ENCODE assay signal across 37 cellular contexts in genomic region chr20:34808583-34808982, GRCh38.
"Had no signal": no experiment of that assay in that cellular context is flagged by ENCODE, and none has a peak within 500 bp of the region (broad histone marks: within the 10 kb centered on the region; RNA-seq: fewer than 3 reads in every experiment).

No MANE protein-coding gene starts in this region.

- H3K9me3 Mint-ChIP-seq: activated B cell treated with CpG ODN at 0.5 μM for 24 hours; activated CD4-positive, alpha-beta memory T cell treated with anti-CD3 and anti-CD28 coated beads for 36 hours; activated CD4-positive, alpha-beta T cell treated with anti-CD3 and anti-CD28 coated beads, Interleukin-2, amount 10 ng/mL, durations not matched to agents 24 days and 14 days; activated CD8-positive, alpha-beta T cell treated with anti-CD3 and anti-CD28 coated beads for 36 hours; activated naive CD4-positive, alpha-beta T cell treated with anti-CD3 and anti-CD28 coated beads for 36 hours; activated naive CD4-positive, alpha-beta T cell treated with anti-CD3 and anti-CD28 coated beads, Interleukin-2, amount 50 U/mL, for 72 hours; activated naive CD8-positive, alpha-beta T cell treated with anti-CD3 and anti-CD28 coated beads for 36 hours; activated T-cell treated with anti-CD3 and anti-CD28 coated beads, Interleukin-2, amount 50 U/mL, for 4 hours; activated T-cell treated with anti-CD3 and anti-CD28 coated beads, Interleukin-2, amount 50 U/mL, for 72 hours; activated T-helper 1 cell treated with anti-CD3 and anti-CD28 coated beads, Interleukin-12 subunit alpha, Interleukin-12 subunit beta, Interleukin-2, Interleukin-4 antibody, amounts not matched to agents 30 ng/mL and 10 ng/mL and 1 ng/mL, durations not matched to agents 14 hours and 24 hours and 36 hours; activated T-helper 17 cell treated with anti-CD3 and anti-CD28 coated beads, Interleukin-2, amount 50 U/mL, for 72 hours; T-helper 1 cell treated with Interleukin-12 subunit alpha and Interleukin-12 subunit beta and Interleukin-4 antibody, amounts not matched to agents 30 μg/mL and 1 μg/mL, for 36 hours; T-helper 2 cell treated with Interferon-gamma antibody and Interleukin-4, amounts not matched to agents 5 μg/mL and 100 μg/mL, for 36 hours had no signal

- FAIRE-seq: astrocyte, TTC549 had no signal

- H3K27ac Mint-ChIP-seq: activated B cell treated with CpG ODN at 0.5 μM for 24 hours; activated CD4-positive, alpha-beta memory T cell treated with anti-CD3 and anti-CD28 coated beads for 36 hours; activated CD4-positive, alpha-beta T cell treated with anti-CD3 and anti-CD28 coated beads, Interleukin-2, amount 10 ng/mL, durations not matched to agents 24 days and 14 days; activated CD8-positive, alpha-beta T cell treated with anti-CD3 and anti-CD28 coated beads for 36 hours; activated naive CD4-positive, alpha-beta T cell treated with anti-CD3 and anti-CD28 coated beads for 36 hours; activated naive CD4-positive, alpha-beta T cell treated with anti-CD3 and anti-CD28 coated beads, Interleukin-2, amount 50 U/mL, for 72 hours; activated naive CD8-positive, alpha-beta T cell treated with anti-CD3 and anti-CD28 coated beads for 36 hours; activated T-cell treated with anti-CD3 and anti-CD28 coated beads, Interleukin-2, amount 50 U/mL, for 72 hours; activated T-helper 1 cell treated with anti-CD3 and anti-CD28 coated beads, Interleukin-12 subunit alpha, Interleukin-12 subunit beta, Interleukin-2, Interleukin-4 antibody, amounts not matched to agents 30 ng/mL and 10 ng/mL and 1 ng/mL, durations not matched to agents 14 hours and 24 hours and 36 hours; activated T-helper 17 cell treated with anti-CD3 and anti-CD28 coated beads, Interleukin-2, amount 50 U/mL, for 72 hours; T-helper 1 cell treated with Interleukin-12 subunit alpha and Interleukin-12 subunit beta and Interleukin-4 antibody, amounts not matched to agents 30 μg/mL and 1 μg/mL, for 36 hours; T-helper 2 cell treated with Interferon-gamma antibody and Interleukin-4, amounts not matched to agents 5 μg/mL and 100 μg/mL, for 36 hours had no signal

- H3K36me3 ChIP-seq: adrenal gland, brain microvascular endothelial cell, breast epithelium had no signal

- H3K9me3 ChIP-seq: adrenal gland, body of pancreas, breast epithelium had no signal

- H3K27ac ChIP-seq: adrenal gland, body of pancreas, brain microvascular endothelial cell, breast epithelium, VCaP had no signal

- ATAC-seq: activated CD8-positive, alpha-beta T cell treated with anti-CD3 and anti-CD28 coated beads for 36 hours; activated naive CD4-positive, alpha-beta T cell treated with anti-CD3 and anti-CD28 coated beads, Interleukin-2, amount 50 U/mL, for 72 hours; activated T-cell treated with anti-CD3 and anti-CD28 coated beads, Interleukin-2, amount 50 U/mL, for 4 hours; activated T-cell treated with anti-CD3 and anti-CD28 coated beads, Interleukin-2, amount 50 U/mL, for 72 hours; activated T-helper 17 cell treated with anti-CD3 and anti-CD28 coated beads, Interleukin-2, amount 50 U/mL, for 72 hours; body of pancreas had no signal

- H3K4me3 ChIP-seq: adrenal gland, body of pancreas, breast epithelium had no signal

- H3K27me3 ChIP-seq: adrenal gland, body of pancreas, brain microvascular endothelial cell, breast epithelium had no signal

- H3K4me1 ChIP-seq: breast epithelium had no signal

- H3K27me3 Mint-ChIP-seq: activated B cell treated with CpG ODN at 0.5 μM for 24 hours; activated CD4-positive, alpha-beta memory T cell treated with anti-CD3 and anti-CD28 coated beads for 36 hours; activated CD4-positive, alpha-beta T cell treated with anti-CD3 and anti-CD28 coated beads, Interleukin-2, amount 10 ng/mL, durations not matched to agents 24 days and 14 days; activated CD8-positive, alpha-beta T cell treated with anti-CD3 and anti-CD28 coated beads for 36 hours; activated naive CD8-positive, alpha-beta T cell treated with anti-CD3 and anti-CD28 coated beads for 36 hours; activated T-helper 17 cell treated with anti-CD3 and anti-CD28 coated beads, Interleukin-2, amount 50 U/mL, for 72 hours had no signal

- H3K4me3 Mint-ChIP-seq: activated B cell treated with CpG ODN at 0.5 μM for 24 hours; activated CD4-positive, alpha-beta memory T cell treated with anti-CD3 and anti-CD28 coated beads for 36 hours; activated CD4-positive, alpha-beta T cell treated with anti-CD3 and anti-CD28 coated beads, Interleukin-2, amount 10 ng/mL, durations not matched to agents 24 days and 14 days; activated CD8-positive, alpha-beta T cell treated with anti-CD3 and anti-CD28 coated beads for 36 hours; activated naive CD4-positive, alpha-beta T cell treated with anti-CD3 and anti-CD28 coated beads for 36 hours; activated naive CD8-positive, alpha-beta T cell treated with anti-CD3 and anti-CD28 coated beads for 36 hours; activated T-cell treated with anti-CD3 and anti-CD28 coated beads, Interleukin-2, amount 50 U/mL, for 4 hours; activated T-cell treated with anti-CD3 and anti-CD28 coated beads, Interleukin-2, amount 50 U/mL, for 72 hours; activated T-helper 1 cell treated with anti-CD3 and anti-CD28 coated beads, Interleukin-12 subunit alpha, Interleukin-12 subunit beta, Interleukin-2, Interleukin-4 antibody, amounts not matched to agents 30 ng/mL and 10 ng/mL and 1 ng/mL, durations not matched to agents 14 hours and 24 hours and 36 hours; activated T-helper 17 cell treated with anti-CD3 and anti-CD28 coated beads, Interleukin-2, amount 50 U/mL, for 72 hours; T-helper 1 cell treated with Interleukin-12 subunit alpha and Interleukin-12 subunit beta and Interleukin-4 antibody, amounts not matched to agents 30 μg/mL and 1 μg/mL, for 36 hours; T-helper 2 cell treated with Interferon-gamma antibody and Interleukin-4, amounts not matched to agents 5 μg/mL and 100 μg/mL, for 36 hours had no signal

- H3K36me3 Mint-ChIP-seq: activated CD4-positive, alpha-beta memory T cell treated with anti-CD3 and anti-CD28 coated beads for 36 hours; activated naive CD4-positive, alpha-beta T cell treated with anti-CD3 and anti-CD28 coated beads, Interleukin-2, amount 50 U/mL, for 72 hours had no signal

- DNase-seq: activated B cell treated with CpG ODN at 0.5 μM for 24 hours; activated CD4-positive, alpha-beta memory T cell treated with anti-CD3 and anti-CD28 coated beads for 36 hours; activated CD4-positive, alpha-beta T cell treated with anti-CD3 and anti-CD28 coated beads for 4 hours; activated CD4-positive, alpha-beta T cell treated with anti-CD3 and anti-CD28 coated beads, Interleukin-2, amount 10 ng/mL, durations not matched to agents 24 days and 14 days; activated CD4-positive, alpha-beta T cell treated with anti-CD3 and anti-CD28 coated beads, Interleukin-2, amount 50 U/mL, for 1 hour; activated CD4-positive, alpha-beta T cell treated with anti-CD3 and anti-CD28 coated beads, Interleukin-2, amount 50 U/mL, for 4 hours; activated CD4-positive, CD25-positive, alpha-beta regulatory T cell treated with anti-CD3 and anti-CD28 coated beads, Interleukin-2, amount 50 U/mL, for 72 hours; activated CD8-positive, alpha-beta memory T cell treated with anti-CD3 and anti-CD28 coated beads, Interleukin-2, amount 50 U/mL, for 4 hours; activated CD8-positive, alpha-beta T cell treated with anti-CD3 and anti-CD28 coated beads for 36 hours; activated effector memory CD4-positive, alpha-beta T cell treated with anti-CD3 and anti-CD28 coated beads, Interleukin-2, amount 50 U/mL, for 16 hours; activated gamma-delta T cell treated with Interleukin-2 at 50 U/mL for 16 hours; activated naive CD4-positive, alpha-beta T cell; activated naive CD4-positive, alpha-beta T cell treated with anti-CD3 and anti-CD28 coated beads for 36 hours; activated naive CD4-positive, alpha-beta T cell treated with anti-CD3 and anti-CD28 coated beads, Interleukin-2, amount 50 U/mL, for 16 hours; activated naive CD8-positive, alpha-beta T cell treated with anti-CD3 and anti-CD28 coated beads for 36 hours; activated T-cell treated with anti-CD3 and anti-CD28 coated beads for 4 hours; activated T-cell treated with anti-CD3 and anti-CD28 coated beads, Interleukin-2, amount 50 U/mL, for 1 hour; activated T-cell treated with anti-CD3 and anti-CD28 coated beads, Interleukin-2, amount 50 U/mL, for 4 hours; activated T-cell treated with anti-CD3 and anti-CD28 coated beads, Interleukin-2, amount 50 U/mL, for 72 hours; amniotic stem cell; aorta; brain microvascular endothelial cell; central memory CD4-positive, alpha-beta T cell; T-helper 1 cell; T-helper 2 cell; T-helper 9 cell had no signal
